Comparison of ENCODE assay signal across 8 cellular contexts in genomic region chr19:13747098-13747453, GRCh38. TPM values are rescaled to one million over a fixed set of nuclear protein-coding genes. Genes with fewer than 3 reads are reported as not detected.
A peak's percentile ranks its signal among the peaks of the same experiment; 100 is the strongest.
DNase-seq lines count a peak whose midpoint lies in the region; ATAC-seq, FAIRE-seq and TF ChIP-seq lines count a peak whose summit lies in the region.

No MANE protein-coding gene starts in this region.

- no peaks in the 10 kb centered on the region for H3K27me3 ChIP-seq in HAP-1 (ENCODE audit: low read depth)
- no peaks in the 10 kb centered on the region for H3K27me3 ChIP-seq in right cardiac atrium (ENCODE audit: control insufficient read depth, insufficient read depth)

- H3K4me3 ChIP-seq in HAP-1 = peak overlapping the region; percentile 59
- H3K4me3 ChIP-seq in WI38 (ENCODE audit: low read depth, low read length) = peak overlapping the region; percentile 91
- no peak overlapping the region for H3K4me3 ChIP-seq in right cardiac atrium (ENCODE audit: low read length)
- peak overlapping the region; percentile 61 to 98 (median 91) for H3K4me3 ChIP-seq in skin epidermis

- no peak for FAIRE-seq in RCC 7860 (lab: Jason Lieb, UNC)

- ATAC-seq in right cardiac atrium (no peak), GM21447 (IDR thresholded peaks at IDR 0.05; ENCODE audit: unreplicated experiment) (no peak), omental fat pad (ENCODE audit: low FRiP score) (no peak)

- intact Hi-C loops in right cardiac atrium (cut with DNase I) = no loop called here

- DNase-seq in HAP-1 (ENCODE audit: low spot score in 2 of 2) (no peak), right cardiac atrium (no peak), RCC 7860 (ENCODE audit: low spot score) (no peak), omental fat pad (ENCODE audit: low spot score) (no peak), inferior parietal cortex (ENCODE audit: extremely low spot score) (no peak)

- H3K27ac ChIP-seq in right cardiac atrium (ENCODE audit: low read length) (peak overlapping the region; percentile 21), skin epidermis (peak overlapping the region in 10 of 21 experiments; percentile 50 to 96 (median 88))

- H3K9me3 ChIP-seq in HAP-1 (0 out of 2 replicates have a peak, but pooled peaks cover 9% of the 10 kb centered on the region), right cardiac atrium (ENCODE audit: control insufficient read depth, low read length) (no peaks in the 10 kb centered on the region)

- peaks cover 7% of the 10 kb centered on the region; the same call in 1 of the 2 replicates for H3K4me1 ChIP-seq in HAP-1
- no peaks in the 10 kb centered on the region for H3K4me1 ChIP-seq in right cardiac atrium (ENCODE audit: control insufficient read depth, insufficient read depth, low read length)

- 87% methylated on average over 8 of the region's 8 CpGs for WGBS in right cardiac atrium

- in situ Hi-C loops in HAP-1 (cut with MboI; ENCODE audit: low sequenced_read_pairs) = no loop called here

- H3K36me3 ChIP-seq in HAP-1 (replicated peaks) = peaks cover 7% of the 10 kb centered on the region

- TF ChIP-seq CTCF in WI38 (IDR thresholded peaks at IDR 0.05; ENCODE audit: low read depth, low read length) (no peak), omental fat pad (IDR thresholded peaks at IDR 0.05) (no peak)

RNA-seq across cellular contexts. Expression of gene MRI1, which starts 17.2 kb away (rescaled TPM):
- total RNA-seq in right cardiac atrium = 10 to 100 TPM; 14.9 to 21.2 (median 16.8) TPM
- 11.2 TPM for polyA plus RNA-seq in right cardiac atrium
- total RNA-seq in omental fat pad = 10 to 100 TPM; 34.1 to 82.1 (median 38.5) TPM

RNA-seq across cellular contexts. Expression of gene C19orf53, which starts 27.2 kb away (rescaled TPM):
- total RNA-seq in right cardiac atrium (100 to 1,000 TPM in 3 of 4 donors, 10 to 100 TPM in 1; 91.3 to 121 (median 104) TPM), omental fat pad (100 to 1,000 TPM; 135 to 206 (median 170) TPM)
- 233 TPM for polyA plus RNA-seq in right cardiac atrium

RNA-seq across cellular contexts. Expression of gene ZSWIM4, which starts 48.2 kb away (rescaled TPM):
- 1 to 10 TPM; 3.4 to 6.4 (median 3.5) TPM for total RNA-seq in right cardiac atrium
- polyA plus RNA-seq in right cardiac atrium = 2.3 TPM
- total RNA-seq in omental fat pad = 1 to 10 TPM; 3.8 to 5.2 (median 4.6) TPM
